Comparison of ENCODE assay signal across 8 cellular contexts in the genomic region with DNA sequence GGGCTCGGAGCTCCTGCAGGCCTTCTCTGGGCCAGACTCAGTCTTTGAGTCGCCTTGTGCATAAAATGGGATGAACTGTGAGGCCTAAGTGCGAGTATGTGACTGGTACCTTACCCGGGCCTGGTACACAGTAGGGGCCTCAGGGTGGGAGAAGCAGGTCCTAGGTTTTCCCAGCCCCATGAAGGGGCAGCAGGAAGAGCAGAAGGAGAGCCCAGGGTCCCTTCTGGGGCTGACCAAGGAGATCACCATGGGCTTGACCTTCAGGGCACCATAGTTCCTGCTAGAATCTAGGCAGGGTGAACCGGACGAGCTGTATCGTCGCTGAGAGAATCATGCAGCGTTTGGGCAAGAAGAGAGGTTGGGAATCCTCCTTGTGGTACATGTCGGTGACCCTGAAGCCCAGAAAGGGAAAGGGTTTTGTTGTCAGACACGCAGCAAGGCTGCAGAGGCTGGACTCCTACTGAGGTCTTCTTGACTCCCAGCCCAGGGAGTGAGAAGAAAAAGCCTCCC. TPM values are rescaled to one million over a fixed set of nuclear protein-coding genes. Genes with fewer than 3 reads are reported as not detected.
DNase-seq lines count a peak whose midpoint lies in the region; ATAC-seq lines count a peak whose summit lies in the region.

No MANE protein-coding gene starts in this region.

- H3K4me1 ChIP-seq in right cardiac atrium (ENCODE audit: control insufficient read depth, insufficient read depth, low read length), result peaks cover 14% of the 10 kb centered on the region

- H3K27ac ChIP-seq in right cardiac atrium (ENCODE audit: low read length), result peak overlapping the region; percentile 76

- no peaks in the 10 kb centered on the region for H3K9me3 ChIP-seq in T-helper 17 cell (ENCODE audit: control insufficient read depth, low read length, poor library complexity, severe bottlenecking)
- H3K9me3 ChIP-seq in right cardiac atrium (ENCODE audit: control insufficient read depth, low read length), result no peaks in the 10 kb centered on the region

- intact Hi-C loops in right cardiac atrium (cut with DNase I), result no loop called here

- H3K36me3 ChIP-seq in H7 (replicated peaks; ENCODE audit: control insufficient read depth, insufficient read depth, low read length), result peaks cover 11% of the 10 kb centered on the region

- DNase-seq in H7 (no peak), T-helper 17 cell (no peak), right cardiac atrium (no peak), iPS-NIHi7 (ENCODE audit: extremely low spot score) (no peak), germinal center (ENCODE audit: low spot score) (no peak)
- no peak for DNase-seq in stimulated activated naive B cell treated with anti-CD40 and anti-IgM and Interleukin-4, amounts not matched to agents 10 μg/mL and 1 μg/mL and 100 μg/mL, for 72 hours
- no peak for DNase-seq in stimulated activated CD8-positive, alpha-beta memory T cell treated with anti-CD3 and anti-CD28 coated beads, Interleukin-4, amount 100 ng/mL, for 48 hours

- peaks cover 40% of the 10 kb centered on the region for H3K4me1 Mint-ChIP-seq in T-helper 17 cell
- peaks cover 34 to 54% of the 10 kb centered on the region in 2 donors for H3K4me1 Mint-ChIP-seq in stimulated activated naive B cell treated with anti-CD40 and anti-IgM and Interleukin-4, amounts not matched to agents 10 μg/mL and 1 μg/mL and 100 μg/mL, for 72 hours

- ATAC-seq in T-helper 17 cell, result no peak
- no peak for ATAC-seq in right cardiac atrium
- ATAC-seq in stimulated activated naive B cell treated with anti-CD40 and anti-IgM and Interleukin-4, amounts not matched to agents 10 μg/mL and 1 μg/mL and 100 μg/mL, for 72 hours (replicated peaks), result no peak
- ATAC-seq in GM18907 (IDR thresholded peaks at IDR 0.05; ENCODE audit: unreplicated experiment), result no peak

- no peaks in the 10 kb centered on the region for H3K9me3 Mint-ChIP-seq in stimulated activated naive B cell treated with anti-CD40 and anti-IgM and Interleukin-4, amounts not matched to agents 10 μg/mL and 1 μg/mL and 100 μg/mL, for 72 hours

- peak overlapping the region; percentile 82 for H3K4me3 ChIP-seq in H7 (ENCODE audit: insufficient read depth, low read depth, low read length)
- peak overlapping the region; percentile 70 for H3K4me3 ChIP-seq in right cardiac atrium (ENCODE audit: low read length)

- H3K27me3 ChIP-seq in H7 (ENCODE audit: control insufficient read depth, insufficient read depth, low read length), result no peaks in the 10 kb centered on the region
- H3K27me3 ChIP-seq in right cardiac atrium (ENCODE audit: control insufficient read depth, insufficient read depth), result no peaks in the 10 kb centered on the region

- H3K36me3 Mint-ChIP-seq in T-helper 17 cell (ENCODE audit: low read depth), result peaks cover 2% of the 10 kb centered on the region
- H3K36me3 Mint-ChIP-seq in stimulated activated naive B cell treated with anti-CD40 and anti-IgM and Interleukin-4, amounts not matched to agents 10 μg/mL and 1 μg/mL and 100 μg/mL, for 72 hours, result peaks cover 24 to 33% of the 10 kb centered on the region in 2 donors

- peak overlapping the region; percentile 63 for H3K27ac Mint-ChIP-seq in T-helper 17 cell
- H3K27ac Mint-ChIP-seq in stimulated activated naive B cell treated with anti-CD40 and anti-IgM and Interleukin-4, amounts not matched to agents 10 μg/mL and 1 μg/mL and 100 μg/mL, for 72 hours, result peak overlapping the region; percentile 80

- no peaks in the 10 kb centered on the region for H3K27me3 Mint-ChIP-seq in T-helper 17 cell
- H3K27me3 Mint-ChIP-seq in stimulated activated naive B cell treated with anti-CD40 and anti-IgM and Interleukin-4, amounts not matched to agents 10 μg/mL and 1 μg/mL and 100 μg/mL, for 72 hours, result no peaks in the 10 kb centered on the region

- peak overlapping the region; percentile 74 for H3K4me3 Mint-ChIP-seq in T-helper 17 cell
- H3K4me3 Mint-ChIP-seq in stimulated activated naive B cell treated with anti-CD40 and anti-IgM and Interleukin-4, amounts not matched to agents 10 μg/mL and 1 μg/mL and 100 μg/mL, for 72 hours, result peak overlapping the region; percentile 67 to 94

- WGBS in right cardiac atrium, result 65% methylated on average over 11 of the region's 11 CpGs

RNA-seq across cellular contexts. Expression of a gene that starts 0.4 kb away (rescaled TPM):
- total RNA-seq in H7 (2014; rRNA removed; shearing (Covaris generic)), result 11.3 and 25.1 TPM in 2 replicates
- total RNA-seq in T-helper 17 cell, result 100 to 1,000 TPM in 1 of 2 donors, 10 to 100 TPM in 1; 86.9 to 107 TPM
- total RNA-seq in right cardiac atrium, result 10 to 100 TPM; 41.0 to 53.6 (median 48.5) TPM
- 35.3 TPM for polyA plus RNA-seq in right cardiac atrium

RNA-seq across cellular contexts. Expression of a gene that starts 28.6 kb away (rescaled TPM):
- total RNA-seq in H7 (2014; rRNA removed; shearing (Covaris generic)), result 134 and 138 TPM in 2 replicates
- total RNA-seq in T-helper 17 cell, result 10 to 100 TPM; 89.5 to 90.5 TPM
- total RNA-seq in right cardiac atrium, result 100 to 1,000 TPM in 1 of 4 donors, 10 to 100 TPM in 3; 75.3 to 125 (median 86.9) TPM
- 88.2 TPM for polyA plus RNA-seq in right cardiac atrium

RNA-seq across cellular contexts. Expression of a gene that starts 45.8 kb away (rescaled TPM):
- not detected in 2 replicates for total RNA-seq in H7 (2014; rRNA removed; shearing (Covaris generic))
- total RNA-seq in T-helper 17 cell, result not detected
- total RNA-seq in right cardiac atrium, result not detected
- not detected for polyA plus RNA-seq in right cardiac atrium
